ENCODE assay signal across 1 cellular context in the genomic region with DNA sequence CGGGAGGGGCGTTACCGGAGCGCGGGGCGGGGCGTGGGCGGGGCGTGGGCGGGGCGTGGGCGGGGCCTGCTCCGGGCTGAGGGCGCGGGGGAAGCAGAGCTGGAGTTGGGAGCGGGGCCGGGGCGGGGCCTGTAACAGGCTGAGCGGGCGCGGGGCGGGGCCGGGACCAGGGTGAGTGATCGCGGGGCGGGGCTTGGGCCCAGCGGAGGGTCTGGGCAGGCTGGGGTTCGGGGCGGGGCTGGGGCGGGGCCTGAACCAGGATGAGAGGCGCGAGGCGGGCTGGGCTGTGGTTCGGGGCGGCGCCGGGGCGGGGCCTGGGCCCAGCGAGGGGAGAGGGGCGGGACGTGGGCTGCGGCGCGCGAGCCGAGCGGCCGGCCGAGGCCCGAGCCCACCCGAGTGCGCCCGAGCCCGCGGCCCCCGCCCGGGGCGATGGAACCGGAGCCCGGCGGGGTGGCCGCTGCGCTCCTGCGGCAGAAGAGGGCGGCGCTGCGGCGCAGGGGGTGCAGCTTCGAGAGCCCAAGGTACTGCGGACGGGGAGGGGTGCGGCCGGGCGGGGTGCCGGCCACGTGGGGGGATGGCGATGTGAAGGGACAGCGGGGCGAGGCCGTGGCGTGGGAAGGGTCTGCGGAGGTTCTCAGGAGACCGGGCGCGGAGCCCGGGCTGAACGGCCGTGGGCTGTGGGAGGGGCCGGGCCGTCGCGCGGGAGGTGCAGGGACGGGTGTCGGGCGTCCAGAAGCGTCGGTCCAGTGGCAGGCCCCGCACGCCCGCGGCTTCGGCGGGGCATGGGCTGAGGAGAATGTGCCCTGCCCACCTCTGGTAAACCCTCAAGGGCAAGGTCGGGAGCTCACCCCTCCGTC.
TF ChIP-seq lines count a peak whose summit lies in the region.

No MANE protein-coding gene starts in this region.

TF ChIP-seq in H1, 55 proteins besides CTCF, POLR2A, EP300 and RAD21:
- TF ChIP-seq KDM1A (IDR thresholded peaks at IDR 0.05; ENCODE audit: borderline replicate concordance, low read length) = no peak
- peak; percentile 68 for TF ChIP-seq KDM4A (IDR thresholded peaks at IDR 0.05; ENCODE audit: low read depth, low read length, severe bottlenecking)
- no peak for TF ChIP-seq HDAC6 (IDR thresholded peaks at IDR 0.05; ENCODE audit: low read depth, low read length)
- TF ChIP-seq CREB1 (IDR thresholded peaks at IDR 0.05) = no peak
- TF ChIP-seq USF2 (IDR thresholded peaks at IDR 0.05; ENCODE audit: low read length) = 0 out of 2 replicates have a peak, but pooled peaks have one; percentile 8
- TF ChIP-seq JUN (IDR thresholded peaks at IDR 0.05; ENCODE audit: low read depth, low read length) = no peak
- TF ChIP-seq SP1 (IDR thresholded peaks at IDR 0.05; ENCODE audit: low read depth, low read length) = peak; percentile 92
- TF ChIP-seq RXRA (IDR thresholded peaks at IDR 0.05; ENCODE audit: insufficient read depth, low read depth, low read length) = no peak
- TF ChIP-seq, protein P1, sequence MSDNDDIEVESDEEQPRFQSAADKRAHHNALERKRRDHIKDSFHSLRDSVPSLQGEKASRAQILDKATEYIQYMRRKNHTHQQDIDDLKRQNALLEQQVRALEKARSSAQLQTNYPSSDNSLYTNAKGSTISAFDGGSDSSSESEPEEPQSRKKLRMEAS (IDR thresholded peaks at IDR 0.05) = peak; percentile 60
- 0 out of 4 replicates have a peak, but pooled peaks of 1 of the 2 experiments have one; percentile 36 for TF ChIP-seq SIN3A (conservative IDR thresholded peaks at IDR 0.05 in 1 of 2, IDR thresholded peaks at IDR 0.05 in 1 of 2; ENCODE audit: low read depth in 1 of 2, low read length in 2 of 2)
- peak; percentile 25; the same call in 1 of the 2 replicates for TF ChIP-seq PHF8 (conservative IDR thresholded peaks at IDR 0.05; ENCODE audit: low read depth, low read length)
- peak; percentile 8; the same call in 1 of the 2 replicates for TF ChIP-seq SP4 (IDR thresholded peaks at IDR 0.05; ENCODE audit: low read length)
- TF ChIP-seq BRCA1 (IDR thresholded peaks at IDR 0.05; ENCODE audit: low read depth, low read length) = no peak
- peak; percentile 26; the same call in 1 of the 2 replicates for TF ChIP-seq TAF1 (IDR thresholded peaks at IDR 0.05; ENCODE audit: low read depth, low read length)
